9 cellular contexts compared by ENCODE assay signal in genomic region chr2:230318190-230319121, GRCh38. TPM values are rescaled to one million over a fixed set of nuclear protein-coding genes. Genes with fewer than 3 reads are reported as not detected.
DNase-seq lines count a peak whose midpoint lies in the region; ATAC-seq lines count a peak whose summit lies in the region.
"Had no signal": no experiment of that assay in that cellular context is flagged by ENCODE, and none has a peak within 500 bp of the region (broad histone marks: within the 10 kb centered on the region; RNA-seq: fewer than 3 reads in every experiment).

No MANE protein-coding gene starts in this region.

- CTCF ChIA-PET in activated CD4-positive, alpha-beta memory T cell treated with anti-CD3 and anti-CD28 coated beads, Interleukin-2, amount 10 ng/mL, durations not matched to agents 7 days and 5 days (lab: Charles Lee) = interaction anchor here (1.2 to 1.9 kb wide), 3 partner anchors 9 to 93 kb away, joined by 3 to 8 read pairs (median 4); partner anchors contain the start of genes SP140 and SP140L

- H2BK120ac ChIP-seq in mesenchymal stem cell (ENCODE audit: low read depth, low read length) = no peak overlapping the region

- peak overlapping the region; percentile 78 for H3K4me3 ChIP-seq in CD4-positive, CD25-positive, alpha-beta regulatory T cell (ENCODE audit: low read depth, low read length)
- H3K4me3 ChIP-seq in mesenchymal stem cell (ENCODE audit: insufficient read depth in 1 of 2, low read depth in 1 of 2, low read length in 2 of 2) = no peak overlapping the region

- H3K36me3 ChIP-seq in CD4-positive, CD25-positive, alpha-beta regulatory T cell (ENCODE audit: control insufficient read depth, insufficient read depth, low read length) = peaks cover 10% of the 10 kb centered on the region
- no peaks in the 10 kb centered on the region for H3K36me3 ChIP-seq in mesenchymal stem cell (ENCODE audit: control insufficient read depth in 1 of 2, insufficient read depth in 2 of 2, low read depth in 1 of 2, low read length in 2 of 2)

- no peak overlapping the region for H3K4ac ChIP-seq in mesenchymal stem cell (ENCODE audit: low read depth in 1 of 2, low read length in 2 of 2)

- no peaks in the 10 kb centered on the region for H3K27me3 ChIP-seq in CD4-positive, CD25-positive, alpha-beta regulatory T cell (ENCODE audit: control insufficient read depth, insufficient read depth, low read length)
- H3K27me3 ChIP-seq in mesenchymal stem cell (ENCODE audit: control insufficient read depth in 1 of 2, insufficient read depth in 1 of 2, low read length in 2 of 2) = no peaks in the 10 kb centered on the region

- peaks cover 5 to 80% (median 47%) of the 10 kb centered on the region in 4 donors for H3K4me1 Mint-ChIP-seq in CD4-positive, CD25-positive, alpha-beta regulatory T cell
- H3K4me1 Mint-ChIP-seq in activated CD4-positive, alpha-beta memory T cell treated with anti-CD3 and anti-CD28 coated beads, Interleukin-2, amount 10 ng/mL, durations not matched to agents 7 days and 5 days = peaks cover 59% of the 10 kb centered on the region

- no peaks in the 10 kb centered on the region for H3K27me3 Mint-ChIP-seq in CD4-positive, CD25-positive, alpha-beta regulatory T cell
- no peaks in the 10 kb centered on the region for H3K27me3 Mint-ChIP-seq in activated CD4-positive, alpha-beta memory T cell treated with anti-CD3 and anti-CD28 coated beads, Interleukin-2, amount 10 ng/mL, durations not matched to agents 7 days and 5 days

- DNase-seq in CD4-positive, CD25-positive, alpha-beta regulatory T cell = peak in 2 of 3 donors; percentile 39 to 60
- DNase-seq in GM19238 (ENCODE audit: insufficient read length, low spot score) (peak; percentile 18), NCI-H187 (lab: John Stamatoyannopoulos, UW) (no peak), mesenchymal stem cell (no peak), A172 (ENCODE audit: low spot score) (no peak), NCI-H146 (lab: John Stamatoyannopoulos, UW) (no peak)
- DNase-seq in activated CD4-positive, alpha-beta memory T cell treated with anti-CD3 and anti-CD28 coated beads, Interleukin-2, amount 10 ng/mL, durations not matched to agents 7 days and 5 days = peak; percentile 20
- DNase-seq: SK-N-SH had no signal

- H3K27ac ChIP-seq in CD4-positive, CD25-positive, alpha-beta regulatory T cell (ENCODE audit: insufficient read depth, low read length, poor library complexity, severe bottlenecking) = peak overlapping the region; percentile 76
- no peak overlapping the region for H3K27ac ChIP-seq in mesenchymal stem cell (ENCODE audit: low read length, poor library complexity, severe bottlenecking)

- no peak overlapping the region for H3K4me2 ChIP-seq in mesenchymal stem cell (ENCODE audit: low read length, poor library complexity, severe bottlenecking)
- H3K4me2 ChIP-seq: SK-N-SH had no signal

- no peak overlapping the region for H2BK15ac ChIP-seq in mesenchymal stem cell (ENCODE audit: low read depth, poor library complexity, severe bottlenecking)

- peak overlapping the region; percentile 87 to 96 (median 91) for H3K27ac Mint-ChIP-seq in CD4-positive, CD25-positive, alpha-beta regulatory T cell
- peak overlapping the region; percentile 94 for H3K27ac Mint-ChIP-seq in activated CD4-positive, alpha-beta memory T cell treated with anti-CD3 and anti-CD28 coated beads, Interleukin-2, amount 10 ng/mL, durations not matched to agents 7 days and 5 days

- H2BK12ac ChIP-seq in mesenchymal stem cell (ENCODE audit: low read length in 2 of 2) = no peak overlapping the region

- peak overlapping the region; percentile 47 to 81 (median 70) for H3K4me3 Mint-ChIP-seq in CD4-positive, CD25-positive, alpha-beta regulatory T cell
- H3K4me3 Mint-ChIP-seq in activated CD4-positive, alpha-beta memory T cell treated with anti-CD3 and anti-CD28 coated beads, Interleukin-2, amount 10 ng/mL, durations not matched to agents 7 days and 5 days = peak overlapping the region; percentile 61

- peak in 1 of 2 donors; percentile 5 for ATAC-seq in CD4-positive, CD25-positive, alpha-beta regulatory T cell (ENCODE audit: low read depth in 2 of 2)
- ATAC-seq in HG03135 (IDR thresholded peaks at IDR 0.05; ENCODE audit: unreplicated experiment) = peak; percentile 32

- H2AK5ac ChIP-seq in mesenchymal stem cell (ENCODE audit: low read length, severe bottlenecking) = no peak overlapping the region

- no peak overlapping the region for H3K9ac ChIP-seq in mesenchymal stem cell (ENCODE audit: low read length)
- H3K9ac ChIP-seq: SK-N-SH had no signal

- H3K14ac ChIP-seq in mesenchymal stem cell (ENCODE audit: low read length in 2 of 2) = no peak overlapping the region

- no peak overlapping the region for H4K8ac ChIP-seq in mesenchymal stem cell (ENCODE audit: low read length)

- peaks cover 0 to 2% (median 0%) of the 10 kb centered on the region in 7 donors for H3K9me3 Mint-ChIP-seq in CD4-positive, CD25-positive, alpha-beta regulatory T cell
- no peaks in the 10 kb centered on the region for H3K9me3 Mint-ChIP-seq in activated CD4-positive, alpha-beta memory T cell treated with anti-CD3 and anti-CD28 coated beads, Interleukin-2, amount 10 ng/mL, durations not matched to agents 7 days and 5 days

- H3K79me1 ChIP-seq in mesenchymal stem cell (replicated peaks; ENCODE audit: low read length, poor library complexity, severe bottlenecking) = no peaks in the 10 kb centered on the region

- no peaks in the 10 kb centered on the region for H3K9me3 ChIP-seq in CD4-positive, CD25-positive, alpha-beta regulatory T cell (ENCODE audit: control insufficient read depth in 2 of 2, low read length in 2 of 2)
- H3K9me3 ChIP-seq in mesenchymal stem cell (ENCODE audit: control insufficient read depth, low read length) = peaks cover 12% of the 10 kb centered on the region
- H3K9me3 ChIP-seq: SK-N-SH had no signal

- WGBS in mesenchymal stem cell = 75% methylated on average over 6 of the region's 6 CpGs

- H4K91ac ChIP-seq in mesenchymal stem cell (ENCODE audit: low read length) = no peak overlapping the region

- H3K36me3 Mint-ChIP-seq in CD4-positive, CD25-positive, alpha-beta regulatory T cell = peaks cover 25% of the 10 kb centered on the region
- H3K36me3 Mint-ChIP-seq in activated CD4-positive, alpha-beta memory T cell treated with anti-CD3 and anti-CD28 coated beads, Interleukin-2, amount 10 ng/mL, durations not matched to agents 7 days and 5 days (ENCODE audit: low read depth) = peaks cover 57% of the 10 kb centered on the region

- H3K23ac ChIP-seq in mesenchymal stem cell (ENCODE audit: low read length in 2 of 2) = no peak overlapping the region

- POLR2A ChIA-PET in activated CD4-positive, alpha-beta memory T cell treated with anti-CD3 and anti-CD28 coated beads, Interleukin-2, amount 10 ng/mL, durations not matched to agents 7 days and 5 days (lab: Charles Lee) = interaction anchor here (0.7 to 3.9 kb wide), 18 partner anchors 10 to 397 kb away, joined by 3 to 56 read pairs (median 4); partner anchors contain the start of genes SP110, SP140, SP140L and TRIP12

- H2AFZ ChIP-seq in mesenchymal stem cell (ENCODE audit: low read depth, low read length) = no peak overlapping the region

- no peak overlapping the region for H2BK5ac ChIP-seq in mesenchymal stem cell (ENCODE audit: low read depth, low read length, poor library complexity, severe bottlenecking)

- H3K4me1 ChIP-seq in CD4-positive, CD25-positive, alpha-beta regulatory T cell (ENCODE audit: control insufficient read depth, insufficient read depth, low read length, poor library complexity, severe bottlenecking) = peaks cover 49% of the 10 kb centered on the region
- peaks cover 8% of the 10 kb centered on the region for H3K4me1 ChIP-seq in mesenchymal stem cell (ENCODE audit: control insufficient read depth, insufficient read depth, low read depth, low read length)

- H3K18ac ChIP-seq in mesenchymal stem cell (ENCODE audit: low read depth in 1 of 2, low read length in 2 of 2) = no peak overlapping the region

RNA-seq across cellular contexts. Expression of gene SP140L, which starts 8.5 kb away (rescaled TPM):
- 68.5 TPM for total RNA-seq in CD4-positive, CD25-positive, alpha-beta regulatory T cell
- 10 to 100 TPM; 14.3 to 25.9 (median 22.6) TPM for polyA plus RNA-seq in CD4-positive, CD25-positive, alpha-beta regulatory T cell
- total RNA-seq in activated CD4-positive, alpha-beta memory T cell treated with anti-CD3 and anti-CD28 coated beads, Interleukin-2, amount 10 ng/mL, durations not matched to agents 7 days and 5 days = 10 to 100 TPM; 85.2 to 88.0 TPM
- polyA plus RNA-seq in mesenchymal stem cell (2013, experiment 1 of 2) = 23.6 TPM
- 21.8 TPM for polyA plus RNA-seq in mesenchymal stem cell (2013, experiment 2 of 2)
- total RNA-seq in A172 (2014; rRNA removed; shearing (Covaris generic)) = 10.4 and 13.0 TPM in 2 replicates

Comparison
In these comparisons a context has a peak if more than half of its experiments do, and no peak if none do; other contexts are left out.
1. DNase-seq: peak in CD4-positive, CD25-positive, alpha-beta regulatory T cell (2 of 3), GM19238 (single experiment) and activated CD4-positive, alpha-beta memory T cell treated with anti-CD3 and anti-CD28 coated beads, Interleukin-2, amount 10 ng/mL, durations not matched to agents 7 days and 5 days (single experiment); none in NCI-H187 (0 of 2), mesenchymal stem cell (single experiment), A172 (single experiment) and NCI-H146 (single experiment).